20 cellular contexts compared by ENCODE assay signal in the genomic region with DNA sequence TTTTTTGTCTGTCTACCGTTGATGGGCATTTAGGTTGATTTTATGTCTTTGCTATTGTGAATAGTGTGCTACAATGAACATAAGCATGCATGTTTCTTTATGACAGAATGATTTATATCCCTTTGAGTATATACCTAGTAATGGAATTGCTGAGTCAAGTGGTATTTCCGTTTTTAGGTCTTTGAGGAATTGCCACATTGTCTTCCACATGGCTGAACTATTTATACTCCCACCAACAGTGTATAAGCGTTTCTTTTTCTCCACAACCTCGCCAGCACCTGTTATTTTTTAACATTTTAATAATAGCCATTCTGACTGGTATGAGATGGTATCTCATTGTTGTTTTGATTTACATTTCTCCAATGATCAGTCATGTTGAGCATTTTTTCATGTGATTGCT.
DNase-seq lines count a peak whose midpoint lies in the region; ATAC-seq, FAIRE-seq and TF ChIP-seq lines count a peak whose summit lies in the region.
"Had no signal": no experiment of that assay in that cellular context is flagged by ENCODE, and none has a peak within 500 bp of the region (broad histone marks: within the 10 kb centered on the region; RNA-seq: fewer than 3 reads in every experiment).

No MANE protein-coding gene starts in this region.

- peak overlapping the region; percentile 47 for H3K4me2 ChIP-seq in astrocyte (ENCODE audit: low read length)

- H3K4me3 Mint-ChIP-seq in MCF 10A (ENCODE audit: unreplicated experiment) = no peak overlapping the region
- H3K4me3 Mint-ChIP-seq in astrocyte (ENCODE audit: unreplicated experiment) = no peak overlapping the region
- H3K4me3 Mint-ChIP-seq: activated CD8-positive, alpha-beta memory T cell treated with anti-CD3 and anti-CD28 coated beads, Interleukin-2, amount 10 ng/mL, durations not matched to agents 7 days and 5 days; stimulated activated effector memory CD8-positive, alpha-beta T cell treated with anti-CD3 and anti-CD28 coated beads, Interleukin-12 subunit alpha, Interleukin-12 subunit beta, amount 100 ng/mL, for 72 hours had no signal

- H3K27ac Mint-ChIP-seq in MCF 10A (ENCODE audit: low read depth, unreplicated experiment) = no peak overlapping the region
- no peak overlapping the region for H3K27ac Mint-ChIP-seq in astrocyte (ENCODE audit: unreplicated experiment)
- H3K27ac Mint-ChIP-seq: activated CD8-positive, alpha-beta memory T cell treated with anti-CD3 and anti-CD28 coated beads, Interleukin-2, amount 10 ng/mL, durations not matched to agents 7 days and 5 days; stimulated activated effector memory CD8-positive, alpha-beta T cell treated with anti-CD3 and anti-CD28 coated beads, Interleukin-12 subunit alpha, Interleukin-12 subunit beta, amount 100 ng/mL, for 72 hours had no signal

- no peaks in the 10 kb centered on the region for H3K27me3 ChIP-seq in breast epithelium
- H3K27me3 ChIP-seq in astrocyte (ENCODE audit: insufficient read depth, low read length) = no peaks in the 10 kb centered on the region
- no peaks in the 10 kb centered on the region for H3K27me3 ChIP-seq in SJCRH30
- H3K27me3 ChIP-seq: left lung, upper lobe of left lung had no signal

- TF ChIP-seq POLR2A in breast epithelium (IDR thresholded peaks at IDR 0.05) = no peak

- DNase-seq in breast epithelium (ENCODE audit: low spot score in 2 of 2) (no peak), MCF 10A (ENCODE audit: unreplicated experiment) (no peak), astrocyte (ENCODE audit: low read depth) (peak; percentile 96), foreskin fibroblast (peak; percentile 57 to 66), SJCRH30 (no peak)
- DNase-seq: activated CD4-positive, alpha-beta T cell treated with anti-CD3 and anti-CD28 coated beads for 1 hour; activated CD8-positive, alpha-beta memory T cell treated with anti-CD3 and anti-CD28 coated beads, Interleukin-2, amount 10 ng/mL, durations not matched to agents 7 days and 5 days; activated effector memory CD4-positive, alpha-beta T cell treated with Interleukin-2 at 50 U/mL for 16 hours; anterior cingulate cortex; DMS79; left lung; NCI-H1105; NCI-H2171 treated with DMSO at 0.1 percent for 48 hours; SHP77; upper lobe of left lung had no signal

- H3K9me3 ChIP-seq in breast epithelium = peaks cover 8 to 10% of the 10 kb centered on the region in 2 donors
- H3K9me3 ChIP-seq in astrocyte (ENCODE audit: insufficient read depth, low read depth, low read length) = peaks cover 16% of the 10 kb centered on the region
- no peaks in the 10 kb centered on the region for H3K9me3 ChIP-seq in SJCRH30 (replicated peaks)

- H3K36me3 Mint-ChIP-seq in MCF 10A (ENCODE audit: insufficient read depth, unreplicated experiment) (no peaks in the 10 kb centered on the region), astrocyte (ENCODE audit: low read depth, unreplicated experiment) (peaks cover 9% of the 10 kb centered on the region)
- H3K36me3 Mint-ChIP-seq: stimulated activated effector memory CD8-positive, alpha-beta T cell treated with anti-CD3 and anti-CD28 coated beads, Interleukin-12 subunit alpha, Interleukin-12 subunit beta, amount 100 ng/mL, for 72 hours had no signal

- no peak for FAIRE-seq in astrocyte (lab: Jason Lieb, UNC)

- peaks cover 20% of the 10 kb centered on the region for H3K9me3 Mint-ChIP-seq in MCF 10A (ENCODE audit: unreplicated experiment)
- peaks cover 29% of the 10 kb centered on the region for H3K9me3 Mint-ChIP-seq in astrocyte (ENCODE audit: unreplicated experiment)

- no peak overlapping the region for H3K4me3 ChIP-seq in breast epithelium
- H3K4me3 ChIP-seq in astrocyte (ENCODE audit: insufficient read depth, low read depth, low read length) = no peak overlapping the region
- no peak overlapping the region for H3K4me3 ChIP-seq in foreskin fibroblast (ENCODE audit: low read depth in 1 of 2, low read length in 2 of 2)
- no peak overlapping the region for H3K4me3 ChIP-seq in SJCRH30
- H3K4me3 ChIP-seq: left lung, upper lobe of left lung had no signal

- BruUV-seq in MCF 10A (replicated peaks; lab: Mats Ljungman, UMichigan) = no TSS peak

- peak overlapping the region; percentile 16 to 81 for H3K27ac ChIP-seq in breast epithelium
- peak overlapping the region; percentile 71 for H3K27ac ChIP-seq in astrocyte (ENCODE audit: low read depth, low read length)
- H3K27ac ChIP-seq in temporal lobe (ENCODE audit: low read depth, low read length) = peak overlapping the region; percentile 90
- no peak overlapping the region for H3K27ac ChIP-seq in SJCRH30
- H3K27ac ChIP-seq: parathyroid adenoma, upper lobe of left lung had no signal

- no peak for TF ChIP-seq CTCF in breast epithelium (IDR thresholded peaks at IDR 0.05)
- TF ChIP-seq CTCF in MCF 10A (IDR thresholded peaks at IDR 0.05; ENCODE audit: unreplicated experiment) = no peak
- no peak for TF ChIP-seq CTCF in astrocyte (IDR thresholded peaks at IDR 0.05; ENCODE audit: insufficient read depth, low read depth, low read length)
- no peak for TF ChIP-seq CTCF in foreskin fibroblast (IDR thresholded peaks at IDR 0.05; ENCODE audit: low read depth, low read length)

- no peaks in the 10 kb centered on the region for H4K20me1 ChIP-seq in astrocyte (ENCODE audit: insufficient read depth, low read length)

- peak overlapping the region; percentile 22 for H3K9ac ChIP-seq in astrocyte (ENCODE audit: low read length)
- H3K9ac ChIP-seq: parathyroid adenoma had no signal

- no peak overlapping the region for H2AFZ ChIP-seq in astrocyte (ENCODE audit: low read depth, low read length)
- H2AFZ ChIP-seq: parathyroid adenoma had no signal

- POLR2A ChIA-PET in MCF 10A (lab: Yijun Ruan, JAX) = interaction anchor here (1.9 kb wide), 1 partner anchor 10 kb away, joined by 4 read pairs; no protein-coding TSS in a partner anchor

- H3K4me1 ChIP-seq in breast epithelium (peaks cover 5 to 6% of the 10 kb centered on the region in 2 donors), astrocyte (ENCODE audit: insufficient read depth, low read length) (peaks cover 23% of the 10 kb centered on the region), SJCRH30 (no peaks in the 10 kb centered on the region)
- H3K4me1 ChIP-seq: parathyroid adenoma had no signal

- CTCF ChIA-PET in MCF 10A (lab: Yijun Ruan, JAX) = interaction anchor here (0.7 to 1.1 kb wide), 2 partner anchors 10 to 13 kb away, joined by 3 read pairs; no protein-coding TSS in a partner anchor

- ATAC-seq in activated CD4-positive, CD25-positive, alpha-beta regulatory T cell treated with anti-CD3 and anti-CD28 coated beads, Interleukin-2, amount 50 U/mL, for 24 hours = no peak
- ATAC-seq in GM18498 (IDR thresholded peaks at IDR 0.05; ENCODE audit: unreplicated experiment) = no peak
- ATAC-seq: activated CD8-positive, alpha-beta memory T cell treated with anti-CD3 and anti-CD28 coated beads, Interleukin-2, amount 10 ng/mL, durations not matched to agents 7 days and 5 days; left lung; stimulated activated effector memory CD8-positive, alpha-beta T cell treated with anti-CD3 and anti-CD28 coated beads, Interleukin-12 subunit alpha, Interleukin-12 subunit beta, amount 100 ng/mL, for 72 hours had no signal

- H3K27me3 Mint-ChIP-seq in MCF 10A (ENCODE audit: insufficient read depth, unreplicated experiment) = no peaks in the 10 kb centered on the region
- H3K27me3 Mint-ChIP-seq in astrocyte (ENCODE audit: low read depth, unreplicated experiment) = no peaks in the 10 kb centered on the region

- H3K4me1 Mint-ChIP-seq in MCF 10A (ENCODE audit: insufficient read depth, unreplicated experiment) (no peaks in the 10 kb centered on the region), astrocyte (ENCODE audit: low read depth, unreplicated experiment) (no peaks in the 10 kb centered on the region)
- H3K4me1 Mint-ChIP-seq: activated CD8-positive, alpha-beta memory T cell treated with anti-CD3 and anti-CD28 coated beads, Interleukin-2, amount 10 ng/mL, durations not matched to agents 7 days and 5 days; stimulated activated effector memory CD8-positive, alpha-beta T cell treated with anti-CD3 and anti-CD28 coated beads, Interleukin-12 subunit alpha, Interleukin-12 subunit beta, amount 100 ng/mL, for 72 hours had no signal

- H3K36me3 ChIP-seq in breast epithelium (no peaks in the 10 kb centered on the region), astrocyte (ENCODE audit: insufficient read depth, low read length) (no peaks in the 10 kb centered on the region), SJCRH30 (no peaks in the 10 kb centered on the region)
- H3K36me3 ChIP-seq: left lung, upper lobe of left lung had no signal

- no peaks in the 10 kb centered on the region for H3K79me2 ChIP-seq in astrocyte (ENCODE audit: insufficient read depth, low read length)
- H3K79me2 ChIP-seq: parathyroid adenoma had no signal

- intact Hi-C loops in breast epithelium (cut with DNase I; ENCODE audit: low total_unique reads) = no loop called here
- intact Hi-C loops in MCF 10A (cut with micrococcal nuclease) = no loop called here

Comparison
In these comparisons a context has a peak if more than half of its experiments do, and no peak if none do; other contexts are left out.
1. DNase-seq: peak in astrocyte (single experiment) and foreskin fibroblast (2 of 2); none in breast epithelium (0 of 2), MCF 10A (single experiment) and SJCRH30 (0 of 2).